21 cellular contexts compared by ENCODE assay signal in genomic region chrX:150165776-150166610, GRCh38.
"Had no signal": no experiment of that assay in that cellular context is flagged by ENCODE, and none has a peak within 500 bp of the region (broad histone marks: within the 10 kb centered on the region; RNA-seq: fewer than 3 reads in every experiment).

No MANE protein-coding gene starts in this region.

- H3K4me1 Mint-ChIP-seq: endodermal cell, neural progenitor cell had no signal

- H3K36me3 Mint-ChIP-seq: natural killer cell treated with Interleukin-12 subunit alpha and Interleukin-12 subunit beta and Interleukin-15 and Interleukin-18, amount 100 ng/mL, for 72 hours; neural progenitor cell had no signal

- H3K27ac Mint-ChIP-seq: endodermal cell; natural killer cell treated with Interleukin-12 subunit alpha and Interleukin-12 subunit beta and Interleukin-15 and Interleukin-18, amount 100 ng/mL, for 72 hours; neural progenitor cell; progenitor cell of endocrine pancreas had no signal

- H3K27me3 Mint-ChIP-seq: natural killer cell treated with Interleukin-12 subunit alpha and Interleukin-12 subunit beta and Interleukin-15 and Interleukin-18, amount 100 ng/mL, for 72 hours; progenitor cell of endocrine pancreas had no signal

- H3K9me3 Mint-ChIP-seq: natural killer cell treated with Interleukin-12 subunit alpha and Interleukin-12 subunit beta and Interleukin-15 and Interleukin-18, amount 100 ng/mL, for 72 hours had no signal

- DNase-seq: effector CD4-positive, alpha-beta T cell; endodermal cell; erythroblast; foreskin fibroblast; glutamatergic neuron; left cardiac atrium; left ventricle myocardium superior; mesenchymal stem cell; midbrain; nucleus accumbens; pancreas; right cardiac atrium; small intestine; stimulated activated CD4-positive, alpha-beta T cell treated with anti-CD3 and anti-CD28 coated beads, Interleukin-12 subunit alpha, Interleukin-12 subunit beta, amount 100 ng/mL, for 4 hours; stimulated activated naive CD4-positive, alpha-beta T cell; stomach; substantia nigra; transverse colon had no signal

- H3K4me3 Mint-ChIP-seq: endodermal cell; natural killer cell treated with Interleukin-12 subunit alpha and Interleukin-12 subunit beta and Interleukin-15 and Interleukin-18, amount 100 ng/mL, for 72 hours; neural progenitor cell had no signal
